In the genomic region with DNA sequence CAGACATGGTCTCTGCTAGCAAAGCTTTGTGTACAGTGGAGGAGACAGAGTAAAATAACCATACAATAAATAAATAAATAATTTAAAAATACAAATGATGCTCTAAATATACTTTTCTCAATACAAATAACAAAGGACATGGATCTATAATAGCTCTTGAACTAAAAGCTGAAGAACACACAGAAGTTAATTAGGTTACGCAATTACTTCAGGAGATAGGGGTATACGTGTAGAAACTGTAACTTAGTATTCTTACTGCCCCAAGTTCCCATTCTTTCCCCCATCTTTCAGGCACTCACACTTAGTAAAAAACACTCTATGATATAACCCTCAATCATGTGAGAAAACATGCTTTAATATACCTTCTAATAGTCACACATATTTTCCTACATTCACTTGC, we compare ENCODE assay signal across 21 cellular contexts. TPM values are rescaled to one million over a fixed set of nuclear protein-coding genes. Genes with fewer than 3 reads are reported as not detected.
DNase-seq lines count a peak whose midpoint lies in the region; ATAC-seq, FAIRE-seq and TF ChIP-seq lines count a peak whose summit lies in the region.
"Had no signal": no experiment of that assay in that cellular context is flagged by ENCODE, and none has a peak within 500 bp of the region (broad histone marks: within the 10 kb centered on the region; RNA-seq: fewer than 3 reads in every experiment).

No MANE protein-coding gene starts in this region.

- CTCF ChIA-PET in HepG2 (lab: Yijun Ruan, JAX; ENCODE audit: low intra/inter-chr PET ratio, low total read pairs) = no interaction called here
- CTCF ChIA-PET in naive thymus-derived CD4-positive, alpha-beta T cell (lab: Charles Lee) = no interaction called here

- BruUV-seq in HepG2 (replicated peaks; lab: Mats Ljungman, UMichigan) = no TSS peak

- H3K9me3 Mint-ChIP-seq in naive thymus-derived CD4-positive, alpha-beta T cell = peaks cover 0 to 2% (median 0%) of the 10 kb centered on the region in 11 donors
- H3K9me3 Mint-ChIP-seq: CD4-positive, alpha-beta memory T cell had no signal

- H3K27ac ChIP-seq in HepG2 (ENCODE audit: extremely low read length, insufficient read depth, low read length) = no peak overlapping the region
- no peak overlapping the region for H3K27ac ChIP-seq in right lobe of liver
- H3K27ac ChIP-seq in Karpas-422 (ENCODE audit: low read length) = peak overlapping the region; percentile 10; the same call in 1 of the 2 replicates
- H3K27ac ChIP-seq in WERI-Rb-1 = peak overlapping the region; percentile 71
- no peak overlapping the region for H3K27ac ChIP-seq in naive thymus-derived CD4-positive, alpha-beta T cell (ENCODE audit: low read depth, low read length)

- H3K4me1 ChIP-seq in HepG2 (ENCODE audit: insufficient read depth, low read length) (peaks cover 18% of the 10 kb centered on the region), right lobe of liver (no peaks in the 10 kb centered on the region), Karpas-422 (ENCODE audit: low read length) (peaks cover 28% of the 10 kb centered on the region)
- H3K4me1 ChIP-seq in naive thymus-derived CD4-positive, alpha-beta T cell (ENCODE audit: control insufficient read depth in 2 of 2, insufficient read depth in 2 of 2, low read length in 2 of 2) = no peaks in the 10 kb centered on the region

- H3K9me2 ChIP-seq in Karpas-422 (replicated peaks; ENCODE audit: insufficient read depth, low read length) = no peaks in the 10 kb centered on the region

- POLR2A ChIA-PET in HepG2 (lab: Yijun Ruan, JAX) = no interaction called here
- POLR2A ChIA-PET in naive thymus-derived CD4-positive, alpha-beta T cell (lab: Charles Lee) = no interaction called here

- H3K36me3 ChIP-seq in HepG2 (replicated peaks in 1 of 2; ENCODE audit: control insufficient read depth in 1 of 2, insufficient read depth in 2 of 2, low read length in 2 of 2) (peaks cover 2 to 9% of the 10 kb centered on the region in 2 experiments; a peak in 4 of 5 replicates), right lobe of liver (no peaks in the 10 kb centered on the region), Karpas-422 (ENCODE audit: insufficient read depth, low read length) (peaks cover 3% of the 10 kb centered on the region; the same call in 1 of the 2 replicates), WERI-Rb-1 (no peaks in the 10 kb centered on the region)
- peaks cover 0 to 4% (median 0%) of the 10 kb centered on the region in 3 experiments for H3K36me3 ChIP-seq in naive thymus-derived CD4-positive, alpha-beta T cell (ENCODE audit: control insufficient read depth in 2 of 3, insufficient read depth in 3 of 3, low read length in 3 of 3)

- H3K4me1 Mint-ChIP-seq in naive thymus-derived CD4-positive, alpha-beta T cell = peaks cover 0 to 12% (median 2%) of the 10 kb centered on the region in 7 donors

- H3K27me3 ChIP-seq in HepG2 (ENCODE audit: control insufficient read depth in 1 of 2, insufficient read depth in 2 of 2, low read length in 2 of 2) (no peaks in the 10 kb centered on the region), right lobe of liver (no peaks in the 10 kb centered on the region), Karpas-422 (ENCODE audit: low read length) (no peaks in the 10 kb centered on the region), WERI-Rb-1 (ENCODE audit: insufficient read depth, low read depth, severe bottlenecking) (no peaks in the 10 kb centered on the region)
- H3K27me3 ChIP-seq in naive thymus-derived CD4-positive, alpha-beta T cell (ENCODE audit: control insufficient read depth in 2 of 2, insufficient read depth in 2 of 2, low read length in 2 of 2) = no peaks in the 10 kb centered on the region

- TF ChIP-seq EP300 in HepG2 (IDR thresholded peaks at IDR 0.05; ENCODE audit: low read depth in 2 of 2, low read length in 2 of 2) (no peak), HepG2 (CRISPR knock-in tag; IDR thresholded peaks at IDR 0.05; ENCODE audit: borderline replicate concordance) (no peak)

- ATAC-seq in HepG2 (no peak), right lobe of liver (no peak), HG03095 (IDR thresholded peaks at IDR 0.05; ENCODE audit: unreplicated experiment) (no peak)
- no peak for ATAC-seq in naive thymus-derived CD4-positive, alpha-beta T cell

- H3K9me3 ChIP-seq in HepG2 (ENCODE audit: low read length) = no peaks in the 10 kb centered on the region
- H3K9me3 ChIP-seq in right lobe of liver = no peaks in the 10 kb centered on the region
- no peaks in the 10 kb centered on the region for H3K9me3 ChIP-seq in Karpas-422 (ENCODE audit: low read length)
- no peaks in the 10 kb centered on the region for H3K9me3 ChIP-seq in WERI-Rb-1 (ENCODE audit: severe bottlenecking)
- H3K9me3 ChIP-seq in naive thymus-derived CD4-positive, alpha-beta T cell (ENCODE audit: control insufficient read depth in 2 of 3, low read length in 3 of 3) = no peaks in the 10 kb centered on the region

- H3K9ac ChIP-seq in HepG2 (ENCODE audit: insufficient read depth, low read depth, low read length) (no peak overlapping the region), Karpas-422 (ENCODE audit: low read length) (no peak overlapping the region)

- in situ Hi-C loops in HepG2 (cut with HindIII; ENCODE audit: extremely low pct_ligation_motif_present, low pct_unique_long_range_greater_than_20kb) = no loop called here

- H3K4me3 Mint-ChIP-seq in naive thymus-derived CD4-positive, alpha-beta T cell = no peak overlapping the region
- H3K4me3 Mint-ChIP-seq: CD4-positive, alpha-beta memory T cell had no signal

- H4K20me1 ChIP-seq in HepG2 (ENCODE audit: insufficient read depth, low read length) = no peaks in the 10 kb centered on the region
- H4K20me1 ChIP-seq in Karpas-422 (ENCODE audit: insufficient read depth, low read depth, low read length) = no peaks in the 10 kb centered on the region

- no peak for FAIRE-seq in HepG2 (lab: Jason Lieb, UNC)
- FAIRE-seq: GM12891, GM18507 had no signal

- H3K27me3 Mint-ChIP-seq in naive thymus-derived CD4-positive, alpha-beta T cell = no peaks in the 10 kb centered on the region
- H3K27me3 Mint-ChIP-seq: CD4-positive, alpha-beta memory T cell had no signal

- no peak for TF ChIP-seq RAD21 in HepG2 (CRISPR knock-in tag; IDR thresholded peaks at IDR 0.05)

- H3K4me2 ChIP-seq in HepG2 (ENCODE audit: low read depth, low read length) (no peak overlapping the region), Karpas-422 (ENCODE audit: low read depth, low read length, poor library complexity, severe bottlenecking) (no peak overlapping the region)

- 95% methylated on average over 2 of the region's 2 CpGs for WGBS in HepG2 (ENCODE audit: low lambda C conversion rate)
- 88% methylated on average over 2 of the region's 2 CpGs for WGBS in right lobe of liver (ENCODE audit: insufficient coverage, low coverage, low lambda C conversion rate, missing lambda C conversion rate)

- no peak overlapping the region for H2AFZ ChIP-seq in HepG2 (ENCODE audit: low read length)
- no peak overlapping the region for H2AFZ ChIP-seq in Karpas-422 (ENCODE audit: low read length)

- intact Hi-C loops in HepG2 (cut with micrococcal nuclease; ENCODE audit: unreplicated experiment) (no loop called here), right lobe of liver (cut with DNase I) (no loop called here)
- intact Hi-C loops in naive thymus-derived CD4-positive, alpha-beta T cell (cut with micrococcal nuclease) = no loop called here

- TF ChIP-seq CTCF in HepG2 (CRISPR knock-in tag; IDR thresholded peaks at IDR 0.05) (no peak), right lobe of liver (IDR thresholded peaks at IDR 0.05) (no peak), WERI-Rb-1 (IDR thresholded peaks at IDR 0.05; ENCODE audit: low read depth, low read length) (no peak)

- peaks cover 0 to 39% (median 33%) of the 10 kb centered on the region in 5 donors for H3K36me3 Mint-ChIP-seq in naive thymus-derived CD4-positive, alpha-beta T cell

- H3K79me2 ChIP-seq in HepG2 (ENCODE audit: insufficient read depth, low read length) (no peaks in the 10 kb centered on the region), Karpas-422 (ENCODE audit: low read length) (peaks cover 15% of the 10 kb centered on the region)

- TF ChIP-seq POLR2A in HepG2 (IDR thresholded peaks at IDR 0.05; ENCODE audit: insufficient read depth in 1 of 2, low read depth in 2 of 2, low read length in 2 of 2) = no peak
- no peak for TF ChIP-seq POLR2A in right lobe of liver (IDR thresholded peaks at IDR 0.05)

- no peak overlapping the region for H3K4me3 ChIP-seq in HepG2 (replicated peaks in 1 of 3; ENCODE audit: insufficient read depth in 1 of 3, low read depth in 2 of 3, low read length in 3 of 3)
- H3K4me3 ChIP-seq in right lobe of liver = no peak overlapping the region
- H3K4me3 ChIP-seq in Karpas-422 (ENCODE audit: low read length) = no peak overlapping the region
- no peak overlapping the region for H3K4me3 ChIP-seq in WERI-Rb-1 (ENCODE audit: low read depth, low read length)
- H3K4me3 ChIP-seq in naive thymus-derived CD4-positive, alpha-beta T cell (ENCODE audit: low read length) = no peak overlapping the region

- H3K27ac Mint-ChIP-seq in naive thymus-derived CD4-positive, alpha-beta T cell = no peak overlapping the region
- H3K27ac Mint-ChIP-seq: CD4-positive, alpha-beta memory T cell had no signal

- DNase-seq in HepG2 (ENCODE audit: low spot score) (no peak), right lobe of liver (no peak), Karpas-422 (no peak), WERI-Rb-1 (no peak)
- no peak for DNase-seq in naive thymus-derived CD4-positive, alpha-beta T cell
- DNase-seq in stimulated activated naive CD4-positive, alpha-beta T cell (lab: John Stamatoyannopoulos, UW) = no peak
- DNase-seq: C1 segment of cervical spinal cord; Calu3; CD4-positive, alpha-beta memory T cell; COR-L47; DMS53; DMS79 treated with DMSO at 0.1 percent for 48 hours; GF-D8; GOT3; H7; HCEC 1CT had no signal

RNA-seq across cellular contexts. Expression of a gene that starts 44.2 kb away (rescaled TPM):
- total RNA-seq in HepG2 (2016; rRNA removed; fragmentation: Illumina TruSeq; extraction: Trizol) = not detected in 2 replicates
- total RNA-seq in HepG2 (2016; cell fraction: cytosol; rRNA removed; fragmentation: Illumina TruSeq; extraction: Trizol; ENCODE audit: low read depth) = not detected in 2 replicates
- total RNA-seq in HepG2 (2016; cell fraction: insoluble cytoplasmic fraction; rRNA removed; fragmentation: Illumina TruSeq; extraction: Trizol) = not detected in 2 replicates
- total RNA-seq in HepG2 (2016; cell fraction: membrane; rRNA removed; fragmentation: Illumina TruSeq; extraction: Trizol) = not detected in 2 replicates
- total RNA-seq in HepG2 (2016; cell fraction: nucleus; rRNA removed; fragmentation: Illumina TruSeq; extraction: Trizol) = not detected in 2 replicates
- polyA plus RNA-seq in HepG2 (2011; rRNA removed) = not detected in 2 replicates
- polyA plus RNA-seq in HepG2 (2011; cell fraction: cytosol; rRNA removed) = not detected in 2 replicates
- not detected in 2 replicates for polyA plus RNA-seq in HepG2 (2011; cell fraction: nucleus; rRNA removed)
- not detected in 2 replicates for polyA plus RNA-seq in HepG2 (2012)
- not detected in 2 replicates for polyA plus RNA-seq in HepG2 (2016; cell fraction: cytosol; fragmentation: Illumina TruSeq; extraction: Trizol; ENCODE audit: low read depth)
- not detected in 2 replicates for polyA plus RNA-seq in HepG2 (2016; cell fraction: insoluble cytoplasmic fraction; fragmentation: Illumina TruSeq; extraction: Trizol; ENCODE audit: low read depth)
- polyA plus RNA-seq in HepG2 (2016; cell fraction: membrane; fragmentation: Illumina TruSeq; extraction: Trizol; ENCODE audit: low read depth) = not detected in 2 replicates
- polyA plus RNA-seq in HepG2 (2016; cell fraction: nucleus; fragmentation: Illumina TruSeq; extraction: Trizol; ENCODE audit: insufficient read depth, low read depth) = not detected in 2 replicates
- 0.05 TPM in 1 of 2 replicates, not detected in the other for polyA minus RNA-seq in HepG2 (2011; rRNA and poly(A)+ RNA removed; ENCODE audit: low replicate concordance)
- not detected in 2 replicates for polyA minus RNA-seq in HepG2 (2011; cell fraction: cytosol; rRNA and poly(A)+ RNA removed)
- polyA minus RNA-seq in HepG2 (2011; cell fraction: nucleus; rRNA and poly(A)+ RNA removed) = not detected in 2 replicates
- total RNA-seq in right lobe of liver = not detected
- total RNA-seq in Karpas-422 (2014; rRNA removed; shearing (Covaris generic); ENCODE audit: low replicate concordance) = 0.22 and 0.32 TPM in 2 replicates
- not detected for total RNA-seq in naive thymus-derived CD4-positive, alpha-beta T cell
- not detected for polyA plus RNA-seq in naive thymus-derived CD4-positive, alpha-beta T cell
- total RNA-seq: A673; Calu3; CD4-positive, alpha-beta memory T cell; H7 had no signal
- polyA plus RNA-seq: BJ; CD4-positive, alpha-beta memory T cell had no signal

Comparison
In these comparisons a context has a peak if more than half of its experiments do, and no peak if none do; other contexts are left out.
1. H3K27ac ChIP-seq: peak in Karpas-422 (single experiment) and WERI-Rb-1 (single experiment); none in HepG2 (single experiment), right lobe of liver (0 of 3) and naive thymus-derived CD4-positive, alpha-beta T cell (single experiment).